25 cellular contexts compared by ENCODE assay signal in the genomic region with DNA sequence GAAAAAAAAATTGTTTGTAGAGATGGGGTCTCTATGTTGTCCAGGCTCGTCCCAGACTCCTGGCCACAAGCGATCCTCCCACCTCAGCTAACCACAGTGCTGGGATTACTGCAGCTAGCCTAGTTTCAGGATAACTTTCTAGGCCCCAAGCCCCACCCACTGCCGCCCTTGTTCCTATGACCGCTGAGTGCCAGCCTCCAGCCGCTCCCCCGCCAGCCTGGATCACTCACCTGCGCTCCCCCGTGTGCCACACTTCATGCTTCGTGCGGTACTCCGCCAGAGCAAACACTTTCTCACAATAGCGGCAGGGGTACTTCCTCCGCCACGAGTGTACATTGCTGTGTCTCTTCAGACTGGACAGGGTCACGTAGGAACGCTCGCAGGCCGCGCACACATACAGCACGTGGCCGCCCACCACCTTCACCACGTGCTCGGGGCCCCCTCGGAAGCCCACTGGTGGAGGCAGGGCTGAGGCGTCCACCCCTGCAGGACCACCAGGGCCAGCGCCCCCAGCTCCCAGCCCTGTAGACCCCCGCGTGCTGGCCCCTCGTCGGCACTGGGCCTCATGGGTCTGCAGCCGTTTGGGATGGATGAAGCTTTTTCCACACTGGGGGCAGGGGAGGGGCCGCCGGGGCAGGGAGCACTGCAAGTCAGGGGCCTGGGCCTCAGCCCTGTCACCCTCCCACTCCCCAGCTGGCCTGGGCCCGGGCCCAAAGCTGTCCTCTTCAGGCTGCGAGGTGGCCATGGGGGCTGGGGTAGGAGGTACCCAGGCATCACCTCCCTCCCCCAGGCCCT. TPM values are rescaled to one million over a fixed set of nuclear protein-coding genes. Genes with fewer than 3 reads are reported as not detected.
DNase-seq lines count a peak whose midpoint lies in the region; ATAC-seq, FAIRE-seq and TF ChIP-seq lines count a peak whose summit lies in the region.
"Had no signal": no experiment of that assay in that cellular context is flagged by ENCODE, and none has a peak within 500 bp of the region (broad histone marks: within the 10 kb centered on the region; RNA-seq: fewer than 3 reads in every experiment).

No MANE protein-coding gene starts in this region.

- H3K9me3 ChIP-seq in HepG2 (ENCODE audit: low read length), result no peaks in the 10 kb centered on the region
- no peaks in the 10 kb centered on the region for H3K9me3 ChIP-seq in skeletal muscle satellite cell (replicated peaks; ENCODE audit: low read length)
- H3K9me3 ChIP-seq: pancreas, tibial artery had no signal

- H3K9ac ChIP-seq in HepG2 (ENCODE audit: insufficient read depth, low read depth, low read length), result no peak overlapping the region
- peak overlapping the region; percentile 51 for H3K9ac ChIP-seq in skeletal muscle satellite cell (ENCODE audit: low read depth, low read length)

- in situ Hi-C loops in HepG2 (cut with HindIII; ENCODE audit: extremely low pct_ligation_motif_present, low pct_unique_long_range_greater_than_20kb), result no loop called here

- no peak overlapping the region for H3K27ac ChIP-seq in HepG2 (ENCODE audit: extremely low read length, insufficient read depth, low read length)
- H3K27ac ChIP-seq: VCaP had no signal

- no peak for TF ChIP-seq POLR2A in HepG2 (IDR thresholded peaks at IDR 0.05; ENCODE audit: insufficient read depth in 1 of 2, low read depth in 2 of 2, low read length in 2 of 2)

- peaks cover 2% of the 10 kb centered on the region for H3K79me2 ChIP-seq in HepG2 (ENCODE audit: insufficient read depth, low read length)

- H2AFZ ChIP-seq in HepG2 (ENCODE audit: low read length), result no peak overlapping the region

- peaks cover 30% of the 10 kb centered on the region for H3K4me1 Mint-ChIP-seq in stimulated activated naive CD8-positive, alpha-beta T cell treated with anti-CD3 and anti-CD28 coated beads, Interleukin-15, amount 100 ng/mL, for 72 hours
- peaks cover 8 to 16% of the 10 kb centered on the region in 2 donors for H3K4me1 Mint-ChIP-seq in natural killer cell treated with Interleukin-12 subunit alpha and Interleukin-12 subunit beta and Interleukin-15 and Interleukin-18, amount 100 ng/mL, for 72 hours (ENCODE audit: low read depth in 2 of 2)

- intact Hi-C loops in HepG2 (cut with micrococcal nuclease; ENCODE audit: unreplicated experiment), result no loop called here

- CTCF ChIA-PET in HepG2 (lab: Yijun Ruan, JAX; ENCODE audit: low intra/inter-chr PET ratio, low total read pairs), result no interaction called here

- H3K4me3 Mint-ChIP-seq in stimulated activated naive CD8-positive, alpha-beta T cell treated with anti-CD3 and anti-CD28 coated beads, Interleukin-15, amount 100 ng/mL, for 72 hours, result no peak overlapping the region
- H3K4me3 Mint-ChIP-seq in natural killer cell treated with Interleukin-12 subunit alpha and Interleukin-12 subunit beta and Interleukin-15 and Interleukin-18, amount 100 ng/mL, for 72 hours, result no peak overlapping the region
- H3K4me3 Mint-ChIP-seq: CD4-positive, alpha-beta memory T cell had no signal

- TF ChIP-seq EP300 in HepG2 (IDR thresholded peaks at IDR 0.05; ENCODE audit: low read depth in 2 of 2, low read length in 2 of 2), result no peak
- no peak for TF ChIP-seq EP300 in HepG2 (CRISPR knock-in tag; IDR thresholded peaks at IDR 0.05; ENCODE audit: borderline replicate concordance)

- TF ChIP-seq RAD21 in HepG2 (CRISPR knock-in tag; IDR thresholded peaks at IDR 0.05), result no peak

- H3K36me3 ChIP-seq in HepG2 (replicated peaks in 1 of 2; ENCODE audit: control insufficient read depth in 1 of 2, insufficient read depth in 2 of 2, low read length in 2 of 2), result peaks cover 0 to 2% of the 10 kb centered on the region in 2 experiments; a peak in 3 of 5 replicates
- H3K36me3 ChIP-seq in skeletal muscle satellite cell (ENCODE audit: insufficient read depth, low read length), result peaks cover 36% of the 10 kb centered on the region

- no peak for TF ChIP-seq CTCF in HepG2 (CRISPR knock-in tag; IDR thresholded peaks at IDR 0.05)

- H3K9me3 Mint-ChIP-seq in stimulated activated naive CD8-positive, alpha-beta T cell treated with anti-CD3 and anti-CD28 coated beads, Interleukin-15, amount 100 ng/mL, for 72 hours, result no peaks in the 10 kb centered on the region
- H3K9me3 Mint-ChIP-seq in natural killer cell treated with Interleukin-12 subunit alpha and Interleukin-12 subunit beta and Interleukin-15 and Interleukin-18, amount 100 ng/mL, for 72 hours, result no peaks in the 10 kb centered on the region
- H3K9me3 Mint-ChIP-seq: CD4-positive, alpha-beta memory T cell had no signal

- POLR2A ChIA-PET in HepG2 (lab: Yijun Ruan, JAX), result no interaction called here

- H3K4me3 ChIP-seq in HepG2 (replicated peaks in 1 of 3; ENCODE audit: insufficient read depth in 1 of 3, low read depth in 2 of 3, low read length in 3 of 3), result no peak overlapping the region
- H3K4me3 ChIP-seq in skeletal muscle satellite cell (ENCODE audit: low read length), result no peak overlapping the region
- H3K4me3 ChIP-seq: pancreas, smooth muscle cell, tibial artery had no signal

- ATAC-seq in stimulated activated naive CD8-positive, alpha-beta T cell treated with anti-CD3 and anti-CD28 coated beads, Interleukin-15, amount 100 ng/mL, for 72 hours, result peak; percentile 39
- no peak for ATAC-seq in stimulated activated naive CD8-positive, alpha-beta T cell treated with anti-CD3 and anti-CD28 coated beads, Interleukin-15, Interleukin-2, amounts not matched to agents 100 U/mL and 50 U/mL, for 24 hours
- ATAC-seq in HepG2 (no peak), GM21360 (IDR thresholded peaks at IDR 0.05; ENCODE audit: unreplicated experiment) (no peak)
- ATAC-seq in natural killer cell treated with Interleukin-12 subunit alpha and Interleukin-12 subunit beta and Interleukin-15 and Interleukin-18, amount 100 ng/mL, for 72 hours, result no peak

- BruUV-seq in HepG2 (replicated peaks; lab: Mats Ljungman, UMichigan), result no TSS peak

- peak overlapping the region in 1 of 2 donors; percentile 78 for H3K27ac Mint-ChIP-seq in stimulated activated naive CD8-positive, alpha-beta T cell treated with anti-CD3 and anti-CD28 coated beads, Interleukin-15, amount 100 ng/mL, for 72 hours
- H3K27ac Mint-ChIP-seq in natural killer cell treated with Interleukin-12 subunit alpha and Interleukin-12 subunit beta and Interleukin-15 and Interleukin-18, amount 100 ng/mL, for 72 hours, result no peak overlapping the region
- H3K27ac Mint-ChIP-seq: CD4-positive, alpha-beta memory T cell had no signal

- no peak for FAIRE-seq in HepG2 (lab: Jason Lieb, UNC)
- FAIRE-seq: H54, pancreas had no signal

- H3K4me2 ChIP-seq in HepG2 (ENCODE audit: low read depth, low read length), result no peak overlapping the region
- H3K4me2 ChIP-seq in skeletal muscle satellite cell (ENCODE audit: low read length), result no peak overlapping the region
- H3K4me2 ChIP-seq: smooth muscle cell had no signal

- H3K27me3 Mint-ChIP-seq in stimulated activated naive CD8-positive, alpha-beta T cell treated with anti-CD3 and anti-CD28 coated beads, Interleukin-15, amount 100 ng/mL, for 72 hours, result no peaks in the 10 kb centered on the region
- H3K27me3 Mint-ChIP-seq in natural killer cell treated with Interleukin-12 subunit alpha and Interleukin-12 subunit beta and Interleukin-15 and Interleukin-18, amount 100 ng/mL, for 72 hours, result no peaks in the 10 kb centered on the region
- H3K27me3 Mint-ChIP-seq: CD4-positive, alpha-beta memory T cell had no signal

- 97% methylated on average over 22 of the region's 35 CpGs for WGBS in HepG2 (ENCODE audit: low lambda C conversion rate)

- H3K4me1 ChIP-seq in HepG2 (ENCODE audit: insufficient read depth, low read length) (peaks cover 23% of the 10 kb centered on the region), skeletal muscle satellite cell (ENCODE audit: control insufficient read depth, insufficient read depth, low read length) (peaks cover 18% of the 10 kb centered on the region)

- peaks cover 8% of the 10 kb centered on the region; the same call in 1 of the 2 replicates for H4K20me1 ChIP-seq in HepG2 (ENCODE audit: insufficient read depth, low read length)

- H3K36me3 Mint-ChIP-seq in natural killer cell treated with Interleukin-12 subunit alpha and Interleukin-12 subunit beta and Interleukin-15 and Interleukin-18, amount 100 ng/mL, for 72 hours, result no peaks in the 10 kb centered on the region

- DNase-seq in stimulated activated naive CD8-positive, alpha-beta T cell treated with anti-CD3 and anti-CD28 coated beads, Interleukin-15, amount 100 ng/mL, for 72 hours, result no peak
- no peak for DNase-seq in stimulated activated naive CD8-positive, alpha-beta T cell treated with anti-CD3 and anti-CD28 coated beads, Interleukin-15, Interleukin-2, amounts not matched to agents 100 U/mL and 50 U/mL, for 24 hours
- DNase-seq in HepG2 (ENCODE audit: low spot score) (no peak), KG1 (lab: John Stamatoyannopoulos, UW) (no peak)
- DNase-seq in natural killer cell treated with Interleukin-12 subunit alpha and Interleukin-12 subunit beta and Interleukin-15 and Interleukin-18, amount 100 ng/mL, for 72 hours (ENCODE audit: low spot score), result no peak
- no peak for DNase-seq in NK-92 treated with Interleukin-12 subunit alpha and Interleukin-12 subunit beta, amount 100 ng/mL, for 24 hours (lab: John Stamatoyannopoulos, UW)
- DNase-seq: activated CD4-positive, alpha-beta T cell treated with anti-CD3 and anti-CD28 coated beads, Interleukin-2, amount 50 U/mL, for 48 hours; activated naive CD4-positive, alpha-beta T cell treated with anti-CD3 and anti-CD28 coated beads, Interleukin-2, amount 50 U/mL, for 16 hours; activated T-cell treated with anti-CD3 and anti-CD28 coated beads, Interleukin-2, amount 50 U/mL, for 1 hour; CD4-positive, alpha-beta memory T cell; DMS79 treated with DMSO at 0.1 percent for 48 hours; foreskin fibroblast; NCI-H2081 treated with DMSO at 0.1 percent for 48 hours; NCI-H510A treated with DMSO at 0.1 percent for 48 hours; SIG-M5; stimulated activated CD8-positive, alpha-beta memory T cell treated with anti-CD3 and anti-CD28 coated beads, Interleukin-4, amount 100 ng/mL, for 48 hours; tibial artery had no signal

- H3K27me3 ChIP-seq in HepG2 (ENCODE audit: control insufficient read depth in 1 of 2, insufficient read depth in 2 of 2, low read length in 2 of 2) (no peaks in the 10 kb centered on the region), skeletal muscle satellite cell (ENCODE audit: control insufficient read depth, insufficient read depth, low read length) (no peaks in the 10 kb centered on the region)
- H3K27me3 ChIP-seq: pancreas, tibial artery had no signal

RNA-seq across cellular contexts. Expression of a gene that starts 13.8 kb away (rescaled TPM):
- 3.3 and 4.3 TPM in 2 replicates for total RNA-seq in HepG2 (2016; rRNA removed; fragmentation: Illumina TruSeq; extraction: Trizol)
- total RNA-seq in HepG2 (2016; cell fraction: cytosol; rRNA removed; fragmentation: Illumina TruSeq; extraction: Trizol; ENCODE audit: low read depth), result 0.40 and 0.53 TPM in 2 replicates
- total RNA-seq in HepG2 (2016; cell fraction: insoluble cytoplasmic fraction; rRNA removed; fragmentation: Illumina TruSeq; extraction: Trizol), result 3.5 and 4.2 TPM in 2 replicates
- 2.0 and 2.1 TPM in 2 replicates for total RNA-seq in HepG2 (2016; cell fraction: membrane; rRNA removed; fragmentation: Illumina TruSeq; extraction: Trizol)
- total RNA-seq in HepG2 (2016; cell fraction: nucleus; rRNA removed; fragmentation: Illumina TruSeq; extraction: Trizol), result 4.9 and 5.7 TPM in 2 replicates
- polyA plus RNA-seq in HepG2 (2011; rRNA removed), result 7.4 and 7.9 TPM in 2 replicates
- 5.5 and 5.7 TPM in 2 replicates for polyA plus RNA-seq in HepG2 (2011; cell fraction: cytosol; rRNA removed)
- 16.5 and 17.2 TPM in 2 replicates for polyA plus RNA-seq in HepG2 (2011; cell fraction: nucleus; rRNA removed)
- 7.9 and 9.5 TPM in 2 replicates for polyA plus RNA-seq in HepG2 (2012)
- 0.25 and 0.36 TPM in 2 replicates for polyA plus RNA-seq in HepG2 (2016; cell fraction: cytosol; fragmentation: Illumina TruSeq; extraction: Trizol; ENCODE audit: low read depth)
- polyA plus RNA-seq in HepG2 (2016; cell fraction: insoluble cytoplasmic fraction; fragmentation: Illumina TruSeq; extraction: Trizol; ENCODE audit: low read depth), result 4.0 and 4.5 TPM in 2 replicates
- polyA plus RNA-seq in HepG2 (2016; cell fraction: membrane; fragmentation: Illumina TruSeq; extraction: Trizol; ENCODE audit: low read depth), result 1.1 and 1.4 TPM in 2 replicates
- 10.4 and 11.2 TPM in 2 replicates for polyA plus RNA-seq in HepG2 (2016; cell fraction: nucleus; fragmentation: Illumina TruSeq; extraction: Trizol; ENCODE audit: insufficient read depth, low read depth)
- 19.5 and 24.6 TPM in 2 replicates for polyA minus RNA-seq in HepG2 (2011; rRNA and poly(A)+ RNA removed; ENCODE audit: low replicate concordance)
- 6.2 and 7.2 TPM in 2 replicates for polyA minus RNA-seq in HepG2 (2011; cell fraction: cytosol; rRNA and poly(A)+ RNA removed)
- polyA minus RNA-seq in HepG2 (2011; cell fraction: nucleus; rRNA and poly(A)+ RNA removed), result 12.5 and 14.9 TPM in 2 replicates
- total RNA-seq in skeletal muscle satellite cell (2012; rRNA removed), result 14.4 and 15.9 TPM in 2 replicates
- 10 to 100 TPM; 19.7 to 26.1 TPM for total RNA-seq in natural killer cell treated with Interleukin-12 subunit alpha and Interleukin-12 subunit beta and Interleukin-15 and Interleukin-18, amount 100 ng/mL, for 72 hours

RNA-seq across cellular contexts. Expression of a gene that starts 15.6 kb away (rescaled TPM):
- total RNA-seq in HepG2 (2016; rRNA removed; fragmentation: Illumina TruSeq; extraction: Trizol), result 0.07 TPM in 1 of 2 replicates, not detected in the other
- not detected in 2 replicates for total RNA-seq in HepG2 (2016; cell fraction: cytosol; rRNA removed; fragmentation: Illumina TruSeq; extraction: Trizol; ENCODE audit: low read depth)
- total RNA-seq in HepG2 (2016; cell fraction: insoluble cytoplasmic fraction; rRNA removed; fragmentation: Illumina TruSeq; extraction: Trizol), result not detected in 2 replicates
- not detected in 2 replicates for total RNA-seq in HepG2 (2016; cell fraction: membrane; rRNA removed; fragmentation: Illumina TruSeq; extraction: Trizol)
- not detected in 2 replicates for total RNA-seq in HepG2 (2016; cell fraction: nucleus; rRNA removed; fragmentation: Illumina TruSeq; extraction: Trizol)
- polyA plus RNA-seq in HepG2 (2011; rRNA removed), result 0.04 TPM in 1 of 2 replicates, not detected in the other
- polyA plus RNA-seq in HepG2 (2011; cell fraction: cytosol; rRNA removed), result not detected in 2 replicates
- polyA plus RNA-seq in HepG2 (2011; cell fraction: nucleus; rRNA removed), result not detected in 2 replicates
- 0.09 and 0.16 TPM in 2 replicates for polyA plus RNA-seq in HepG2 (2012)
- not detected in 2 replicates for polyA plus RNA-seq in HepG2 (2016; cell fraction: cytosol; fragmentation: Illumina TruSeq; extraction: Trizol; ENCODE audit: low read depth)
- polyA plus RNA-seq in HepG2 (2016; cell fraction: insoluble cytoplasmic fraction; fragmentation: Illumina TruSeq; extraction: Trizol; ENCODE audit: low read depth), result not detected in 2 replicates
- polyA plus RNA-seq in HepG2 (2016; cell fraction: membrane; fragmentation: Illumina TruSeq; extraction: Trizol; ENCODE audit: low read depth), result not detected in 2 replicates
- not detected in 2 replicates for polyA plus RNA-seq in HepG2 (2016; cell fraction: nucleus; fragmentation: Illumina TruSeq; extraction: Trizol; ENCODE audit: insufficient read depth, low read depth)
- not detected in 2 replicates for polyA minus RNA-seq in HepG2 (2011; rRNA and poly(A)+ RNA removed; ENCODE audit: low replicate concordance)
- not detected in 2 replicates for polyA minus RNA-seq in HepG2 (2011; cell fraction: cytosol; rRNA and poly(A)+ RNA removed)
- polyA minus RNA-seq in HepG2 (2011; cell fraction: nucleus; rRNA and poly(A)+ RNA removed), result not detected in 2 replicates
- total RNA-seq in skeletal muscle satellite cell (2012; rRNA removed), result not detected in 2 replicates
- total RNA-seq in natural killer cell treated with Interleukin-12 subunit alpha and Interleukin-12 subunit beta and Interleukin-15 and Interleukin-18, amount 100 ng/mL, for 72 hours, result not detected
- total RNA-seq: CD4-positive, alpha-beta memory T cell; pancreas; smooth muscle cell; T-helper 1 cell treated with Interleukin-12 subunit alpha and Interleukin-12 subunit beta and Interleukin-4 antibody, amounts not matched to agents 30 ng/mL and 1 ng/mL, for 36 hours had no signal
- polyA plus RNA-seq: AG04450; CD4-positive, alpha-beta memory T cell; smooth muscle cell had no signal

RNA-seq across cellular contexts. Expression of a gene that starts 18.5 kb away (rescaled TPM):
- total RNA-seq in HepG2 (2016; rRNA removed; fragmentation: Illumina TruSeq; extraction: Trizol), result 17.8 and 63.2 TPM in 2 replicates
- 31.8 and 37.1 TPM in 2 replicates for total RNA-seq in HepG2 (2016; cell fraction: cytosol; rRNA removed; fragmentation: Illumina TruSeq; extraction: Trizol; ENCODE audit: low read depth)
- total RNA-seq in HepG2 (2016; cell fraction: insoluble cytoplasmic fraction; rRNA removed; fragmentation: Illumina TruSeq; extraction: Trizol), result 16.0 and 50.4 TPM in 2 replicates
- 16.5 and 17.5 TPM in 2 replicates for total RNA-seq in HepG2 (2016; cell fraction: membrane; rRNA removed; fragmentation: Illumina TruSeq; extraction: Trizol)
- total RNA-seq in HepG2 (2016; cell fraction: nucleus; rRNA removed; fragmentation: Illumina TruSeq; extraction: Trizol), result 46.2 and 49.6 TPM in 2 replicates
- 17.2 and 18.3 TPM in 2 replicates for polyA plus RNA-seq in HepG2 (2011; rRNA removed)
- 4.8 and 6.3 TPM in 2 replicates for polyA plus RNA-seq in HepG2 (2011; cell fraction: cytosol; rRNA removed)
- polyA plus RNA-seq in HepG2 (2011; cell fraction: nucleus; rRNA removed), result 85.5 and 109 TPM in 2 replicates
- 43.9 and 44.8 TPM in 2 replicates for polyA plus RNA-seq in HepG2 (2012)
- 1.2 and 1.6 TPM in 2 replicates for polyA plus RNA-seq in HepG2 (2016; cell fraction: cytosol; fragmentation: Illumina TruSeq; extraction: Trizol; ENCODE audit: low read depth)
- 25.1 and 41.6 TPM in 2 replicates for polyA plus RNA-seq in HepG2 (2016; cell fraction: insoluble cytoplasmic fraction; fragmentation: Illumina TruSeq; extraction: Trizol; ENCODE audit: low read depth)
- 2.8 and 4.1 TPM in 2 replicates for polyA plus RNA-seq in HepG2 (2016; cell fraction: membrane; fragmentation: Illumina TruSeq; extraction: Trizol; ENCODE audit: low read depth)
- polyA plus RNA-seq in HepG2 (2016; cell fraction: nucleus; fragmentation: Illumina TruSeq; extraction: Trizol; ENCODE audit: insufficient read depth, low read depth), result 62.8 and 68.8 TPM in 2 replicates
- polyA minus RNA-seq in HepG2 (2011; rRNA and poly(A)+ RNA removed; ENCODE audit: low replicate concordance), result 200 and 209 TPM in 2 replicates
- polyA minus RNA-seq in HepG2 (2011; cell fraction: cytosol; rRNA and poly(A)+ RNA removed), result 71.5 and 80.7 TPM in 2 replicates
- polyA minus RNA-seq in HepG2 (2011; cell fraction: nucleus; rRNA and poly(A)+ RNA removed), result 159 and 190 TPM in 2 replicates
- 81.4 and 83.4 TPM in 2 replicates for total RNA-seq in skeletal muscle satellite cell (2012; rRNA removed)
- 100 to 1,000 TPM; 212 to 283 TPM for total RNA-seq in natural killer cell treated with Interleukin-12 subunit alpha and Interleukin-12 subunit beta and Interleukin-15 and Interleukin-18, amount 100 ng/mL, for 72 hours

RNA-seq across cellular contexts. Expression of a gene that starts 20.8 kb away (rescaled TPM):
- 3.6 and 5.4 TPM in 2 replicates for total RNA-seq in HepG2 (2016; rRNA removed; fragmentation: Illumina TruSeq; extraction: Trizol)
- total RNA-seq in HepG2 (2016; cell fraction: cytosol; rRNA removed; fragmentation: Illumina TruSeq; extraction: Trizol; ENCODE audit: low read depth), result 2.0 and 3.3 TPM in 2 replicates
- 3.8 and 6.3 TPM in 2 replicates for total RNA-seq in HepG2 (2016; cell fraction: insoluble cytoplasmic fraction; rRNA removed; fragmentation: Illumina TruSeq; extraction: Trizol)
- total RNA-seq in HepG2 (2016; cell fraction: membrane; rRNA removed; fragmentation: Illumina TruSeq; extraction: Trizol), result 5.4 and 5.7 TPM in 2 replicates
- total RNA-seq in HepG2 (2016; cell fraction: nucleus; rRNA removed; fragmentation: Illumina TruSeq; extraction: Trizol), result 4.3 and 6.2 TPM in 2 replicates
- 33.7 and 39.6 TPM in 2 replicates for polyA plus RNA-seq in HepG2 (2011; rRNA removed)
- 31.4 and 33.2 TPM in 2 replicates for polyA plus RNA-seq in HepG2 (2011; cell fraction: cytosol; rRNA removed)
- polyA plus RNA-seq in HepG2 (2011; cell fraction: nucleus; rRNA removed), result 39.4 and 43.0 TPM in 2 replicates
- 19.3 and 22.8 TPM in 2 replicates for polyA plus RNA-seq in HepG2 (2012)
- polyA plus RNA-seq in HepG2 (2016; cell fraction: cytosol; fragmentation: Illumina TruSeq; extraction: Trizol; ENCODE audit: low read depth), result 4.4 and 6.0 TPM in 2 replicates
- polyA plus RNA-seq in HepG2 (2016; cell fraction: insoluble cytoplasmic fraction; fragmentation: Illumina TruSeq; extraction: Trizol; ENCODE audit: low read depth), result 10.0 and 13.6 TPM in 2 replicates
- polyA plus RNA-seq in HepG2 (2016; cell fraction: membrane; fragmentation: Illumina TruSeq; extraction: Trizol; ENCODE audit: low read depth), result 9.9 and 11.0 TPM in 2 replicates
- polyA plus RNA-seq in HepG2 (2016; cell fraction: nucleus; fragmentation: Illumina TruSeq; extraction: Trizol; ENCODE audit: insufficient read depth, low read depth), result 23.1 and 25.7 TPM in 2 replicates
- polyA minus RNA-seq in HepG2 (2011; rRNA and poly(A)+ RNA removed; ENCODE audit: low replicate concordance), result 2.6 and 35.4 TPM in 2 replicates
- polyA minus RNA-seq in HepG2 (2011; cell fraction: cytosol; rRNA and poly(A)+ RNA removed), result 6.4 and 7.2 TPM in 2 replicates
- polyA minus RNA-seq in HepG2 (2011; cell fraction: nucleus; rRNA and poly(A)+ RNA removed), result 9.0 and 9.9 TPM in 2 replicates
- total RNA-seq in skeletal muscle satellite cell (2012; rRNA removed), result 2.3 and 7.2 TPM in 2 replicates
- 10 to 100 TPM; 10.4 to 13.7 TPM for total RNA-seq in natural killer cell treated with Interleukin-12 subunit alpha and Interleukin-12 subunit beta and Interleukin-15 and Interleukin-18, amount 100 ng/mL, for 72 hours

RNA-seq across cellular contexts. Expression of a gene that starts 26.4 kb away (rescaled TPM):
- 0.20 and 0.55 TPM in 2 replicates for total RNA-seq in HepG2 (2016; rRNA removed; fragmentation: Illumina TruSeq; extraction: Trizol)
- total RNA-seq in HepG2 (2016; cell fraction: cytosol; rRNA removed; fragmentation: Illumina TruSeq; extraction: Trizol; ENCODE audit: low read depth), result 0.35 and 0.40 TPM in 2 replicates
- total RNA-seq in HepG2 (2016; cell fraction: insoluble cytoplasmic fraction; rRNA removed; fragmentation: Illumina TruSeq; extraction: Trizol), result 0.22 and 0.37 TPM in 2 replicates
- 0.52 and 0.77 TPM in 2 replicates for total RNA-seq in HepG2 (2016; cell fraction: membrane; rRNA removed; fragmentation: Illumina TruSeq; extraction: Trizol)
- 0.13 and 0.53 TPM in 2 replicates for total RNA-seq in HepG2 (2016; cell fraction: nucleus; rRNA removed; fragmentation: Illumina TruSeq; extraction: Trizol)
- polyA plus RNA-seq in HepG2 (2011; rRNA removed), result 7.0 and 7.6 TPM in 2 replicates
- polyA plus RNA-seq in HepG2 (2011; cell fraction: cytosol; rRNA removed), result 4.4 and 5.5 TPM in 2 replicates
- polyA plus RNA-seq in HepG2 (2011; cell fraction: nucleus; rRNA removed), result 11.9 and 12.6 TPM in 2 replicates
- 4.0 and 6.3 TPM in 2 replicates for polyA plus RNA-seq in HepG2 (2012)
- 0.61 and 0.87 TPM in 2 replicates for polyA plus RNA-seq in HepG2 (2016; cell fraction: cytosol; fragmentation: Illumina TruSeq; extraction: Trizol; ENCODE audit: low read depth)
- polyA plus RNA-seq in HepG2 (2016; cell fraction: insoluble cytoplasmic fraction; fragmentation: Illumina TruSeq; extraction: Trizol; ENCODE audit: low read depth), result 0.62 and 1.0 TPM in 2 replicates
- 1.2 TPM in 2 replicates for polyA plus RNA-seq in HepG2 (2016; cell fraction: membrane; fragmentation: Illumina TruSeq; extraction: Trizol; ENCODE audit: low read depth)
- 1.1 and 1.6 TPM in 2 replicates for polyA plus RNA-seq in HepG2 (2016; cell fraction: nucleus; fragmentation: Illumina TruSeq; extraction: Trizol; ENCODE audit: insufficient read depth, low read depth)
- polyA minus RNA-seq in HepG2 (2011; rRNA and poly(A)+ RNA removed; ENCODE audit: low replicate concordance), result 3.3 and 7.7 TPM in 2 replicates
- 2.0 and 2.3 TPM in 2 replicates for polyA minus RNA-seq in HepG2 (2011; cell fraction: cytosol; rRNA and poly(A)+ RNA removed)
- polyA minus RNA-seq in HepG2 (2011; cell fraction: nucleus; rRNA and poly(A)+ RNA removed), result 1.1 and 1.2 TPM in 2 replicates
- total RNA-seq in skeletal muscle satellite cell (2012; rRNA removed), result 0.25 and 2.4 TPM in 2 replicates
- total RNA-seq in natural killer cell treated with Interleukin-12 subunit alpha and Interleukin-12 subunit beta and Interleukin-15 and Interleukin-18, amount 100 ng/mL, for 72 hours, result 1 to 10 TPM; 1.9 to 4.5 TPM
